1 cellular context compared by ENCODE assay signal in genomic region chr19:2334986-2335846, GRCh38.
A peak's percentile ranks its signal among the peaks of the same experiment; 100 is the strongest.
TF ChIP-seq lines count a peak whose summit lies in the region.

No MANE protein-coding gene starts in this region.

TF ChIP-seq in H1, 55 proteins besides CTCF, POLR2A, EP300 and RAD21:
- TF ChIP-seq SP4 (IDR thresholded peaks at IDR 0.05; ENCODE audit: low read length), result 0 out of 2 replicates have a peak, but pooled peaks have one; percentile 41
- no peak for TF ChIP-seq BACH1 (IDR thresholded peaks at IDR 0.05; ENCODE audit: low read length)
- TF ChIP-seq E2F6 (IDR thresholded peaks at IDR 0.05), result 0 out of 2 replicates have a peak, but pooled peaks have one; percentile 13
TF ChIP-seq in H1: peak in this region for 2.
